3 cellular contexts compared by ENCODE assay signal in the genomic region with DNA sequence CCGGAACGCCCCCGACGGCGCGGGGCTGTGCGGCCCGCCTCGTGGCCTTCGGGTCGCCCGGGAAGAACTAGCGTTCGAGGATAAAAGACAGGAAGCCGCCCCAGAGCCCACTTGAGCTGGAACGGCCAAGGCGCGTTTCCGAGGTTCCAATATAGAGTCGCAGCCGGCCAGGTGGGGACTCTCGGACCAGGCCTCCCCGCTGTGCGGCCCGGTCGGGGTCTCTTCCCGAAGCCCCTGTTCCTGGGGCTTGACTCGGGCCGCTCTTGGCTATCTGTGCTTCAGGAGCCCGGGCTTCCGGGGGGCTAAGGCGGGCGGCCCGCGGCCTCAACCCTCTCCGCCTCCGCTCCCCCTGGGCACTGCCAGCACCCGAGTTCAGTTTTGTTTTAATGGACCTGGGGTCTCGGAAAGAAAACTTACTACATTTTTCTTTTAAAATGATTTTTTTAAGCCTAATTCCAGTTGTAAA.
TF ChIP-seq lines count a peak whose summit lies in the region.

No MANE protein-coding gene starts in this region.

TF ChIP-seq in A549, 52 proteins besides CTCF, POLR2A, EP300 and RAD21 (continued from another document):
- TF ChIP-seq, protein P1, sequence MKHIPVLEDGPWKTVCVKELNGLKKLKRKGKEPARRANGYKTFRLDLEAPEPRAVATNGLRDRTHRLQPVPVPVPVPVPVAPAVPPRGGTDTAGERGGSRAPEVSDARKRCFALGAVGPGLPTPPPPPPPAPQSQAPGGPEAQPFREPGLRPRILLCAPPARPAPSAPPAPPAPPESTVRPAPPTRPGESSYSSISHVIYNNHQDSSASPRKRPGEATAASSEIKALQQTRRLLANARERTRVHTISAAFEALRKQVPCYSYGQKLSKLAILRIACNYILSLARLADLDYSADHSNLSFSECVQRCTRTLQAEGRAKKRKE (CRISPR knock-in tag; IDR thresholded peaks at IDR 0.05; ENCODE audit: low read depth): no peak
- TF ChIP-seq, protein P2, sequence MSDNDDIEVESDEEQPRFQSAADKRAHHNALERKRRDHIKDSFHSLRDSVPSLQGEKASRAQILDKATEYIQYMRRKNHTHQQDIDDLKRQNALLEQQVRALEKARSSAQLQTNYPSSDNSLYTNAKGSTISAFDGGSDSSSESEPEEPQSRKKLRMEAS (IDR thresholded peaks at IDR 0.05): peak; percentile 64; the same call in 1 of the 2 replicates
- peak; percentile 3; the same call in 1 of the 3 replicates for TF ChIP-seq SMC3 (IDR thresholded peaks at IDR 0.05)

TF ChIP-seq in HEK293, 187 proteins besides CTCF, POLR2A, EP300 and RAD21 (continued from another document):
- TF ChIP-seq, protein P3, sequence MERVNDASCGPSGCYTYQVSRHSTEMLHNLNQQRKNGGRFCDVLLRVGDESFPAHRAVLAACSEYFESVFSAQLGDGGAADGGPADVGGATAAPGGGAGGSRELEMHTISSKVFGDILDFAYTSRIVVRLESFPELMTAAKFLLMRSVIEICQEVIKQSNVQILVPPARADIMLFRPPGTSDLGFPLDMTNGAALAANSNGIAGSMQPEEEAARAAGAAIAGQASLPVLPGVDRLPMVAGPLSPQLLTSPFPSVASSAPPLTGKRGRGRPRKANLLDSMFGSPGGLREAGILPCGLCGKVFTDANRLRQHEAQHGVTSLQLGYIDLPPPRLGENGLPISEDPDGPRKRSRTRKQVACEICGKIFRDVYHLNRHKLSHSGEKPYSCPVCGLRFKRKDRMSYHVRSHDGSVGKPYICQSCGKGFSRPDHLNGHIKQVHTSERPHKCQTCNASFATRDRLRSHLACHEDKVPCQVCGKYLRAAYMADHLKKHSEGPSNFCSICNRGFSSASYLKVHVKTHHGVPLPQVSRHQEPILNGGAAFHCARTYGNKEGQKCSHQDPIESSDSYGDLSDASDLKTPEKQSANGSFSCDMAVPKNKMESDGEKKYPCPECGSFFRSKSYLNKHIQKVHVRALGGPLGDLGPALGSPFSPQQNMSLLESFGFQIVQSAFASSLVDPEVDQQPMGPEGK (tag by site-specific recombination; IDR thresholded peaks at IDR 0.05): 0 out of 2 replicates have a peak, but pooled peaks have one; percentile 6
- 0 out of 2 replicates have a peak, but pooled peaks have one; percentile 37 for TF ChIP-seq ZNF335 (tag by site-specific recombination; conservative IDR thresholded peaks at IDR 0.05)

TF ChIP-seq in K562, 482 proteins besides CTCF, POLR2A, EP300 and RAD21 (continued from another document and continues in another):
- TF ChIP-seq, protein P4, sequence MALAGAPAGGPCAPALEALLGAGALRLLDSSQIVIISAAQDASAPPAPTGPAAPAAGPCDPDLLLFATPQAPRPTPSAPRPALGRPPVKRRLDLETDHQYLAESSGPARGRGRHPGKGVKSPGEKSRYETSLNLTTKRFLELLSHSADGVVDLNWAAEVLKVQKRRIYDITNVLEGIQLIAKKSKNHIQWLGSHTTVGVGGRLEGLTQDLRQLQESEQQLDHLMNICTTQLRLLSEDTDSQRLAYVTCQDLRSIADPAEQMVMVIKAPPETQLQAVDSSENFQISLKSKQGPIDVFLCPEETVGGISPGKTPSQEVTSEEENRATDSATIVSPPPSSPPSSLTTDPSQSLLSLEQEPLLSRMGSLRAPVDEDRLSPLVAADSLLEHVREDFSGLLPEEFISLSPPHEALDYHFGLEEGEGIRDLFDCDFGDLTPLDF (CRISPR knock-in tag; IDR thresholded peaks at IDR 0.05): peak; percentile 81
- TF ChIP-seq, protein P5, sequence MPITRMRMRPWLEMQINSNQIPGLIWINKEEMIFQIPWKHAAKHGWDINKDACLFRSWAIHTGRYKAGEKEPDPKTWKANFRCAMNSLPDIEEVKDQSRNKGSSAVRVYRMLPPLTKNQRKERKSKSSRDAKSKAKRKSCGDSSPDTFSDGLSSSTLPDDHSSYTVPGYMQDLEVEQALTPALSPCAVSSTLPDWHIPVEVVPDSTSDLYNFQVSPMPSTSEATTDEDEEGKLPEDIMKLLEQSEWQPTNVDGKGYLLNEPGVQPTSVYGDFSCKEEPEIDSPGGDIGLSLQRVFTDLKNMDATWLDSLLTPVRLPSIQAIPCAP (CRISPR knock-in tag; IDR thresholded peaks at IDR 0.05; ENCODE audit: borderline replicate concordance): no peak
- TF ChIP-seq NFIC (IDR thresholded peaks at IDR 0.05) (peak; percentile 41; the same call in 1 of the 2 replicates), ZNF384 (IDR thresholded peaks at IDR 0.05; ENCODE audit: low read depth, low read length) (no peak), TRIM28 (IDR thresholded peaks at IDR 0.05) (no peak), PTBP1 (IDR thresholded peaks at IDR 0.05; ENCODE audit: low read depth, low read length) (no peak), ZNF274 (IDR thresholded peaks at IDR 0.05; ENCODE audit: borderline replicate concordance, low read depth, low read length) (no peak), STAT5A (IDR thresholded peaks at IDR 0.05; ENCODE audit: borderline replicate concordance, low read length) (no peak), TAF7 (tag; IDR thresholded peaks at IDR 0.05) (no peak), SP2 (IDR thresholded peaks at IDR 0.05; ENCODE audit: extremely low read depth, low read depth, low read length, poor library complexity, severe bottlenecking) (no peak), CBFA2T2 (conservative IDR thresholded peaks at IDR 0.05) (no peak), SRSF3 (IDR thresholded peaks at IDR 0.05; ENCODE audit: insufficient read depth, low read length) (no peak), MAFF (IDR thresholded peaks at IDR 0.05; ENCODE audit: low read length) (no peak), ZNF444 (CRISPR knock-in tag; IDR thresholded peaks at IDR 0.05) (0 out of 2 replicates have a peak, but pooled peaks have one; percentile 1), CBX3 (IDR thresholded peaks at IDR 0.05; ENCODE audit: borderline replicate concordance in 1 of 2, low read length in 2 of 2) (no peak), ZNF134 (CRISPR knock-in tag; conservative IDR thresholded peaks at IDR 0.05) (no peak), FOXJ2 (tag; IDR thresholded peaks at IDR 0.05) (no peak), HDAC8 (tag; IDR thresholded peaks at IDR 0.05) (no peak), FOXA3 (CRISPR knock-in tag; conservative IDR thresholded peaks at IDR 0.05 in 1 of 2, IDR thresholded peaks at IDR 0.05 in 1 of 2) (no peak), NR4A1 (CRISPR knock-in tag; IDR thresholded peaks at IDR 0.05) (no peak), NR4A1 (tag; IDR thresholded peaks at IDR 0.05) (no peak), RBM17 (IDR thresholded peaks at IDR 0.05; ENCODE audit: borderline replicate concordance, low read depth, low read length) (no peak), ZNF253 (CRISPR knock-in tag; conservative IDR thresholded peaks at IDR 0.05) (no peak), KLF1 (tag; IDR thresholded peaks at IDR 0.05) (no peak), PHTF2 (CRISPR knock-in tag; IDR thresholded peaks at IDR 0.05) (no peak), CBX8 (IDR thresholded peaks at IDR 0.05; ENCODE audit: borderline replicate concordance, extremely low read depth, low read depth, low read length, poor library complexity, severe bottlenecking) (no peak), ZBTB17 (CRISPR knock-in tag; IDR thresholded peaks at IDR 0.05) (no peak), ELF1 (tag; IDR thresholded peaks at IDR 0.05) (no peak)
- TF ChIP-seq, protein P6, sequence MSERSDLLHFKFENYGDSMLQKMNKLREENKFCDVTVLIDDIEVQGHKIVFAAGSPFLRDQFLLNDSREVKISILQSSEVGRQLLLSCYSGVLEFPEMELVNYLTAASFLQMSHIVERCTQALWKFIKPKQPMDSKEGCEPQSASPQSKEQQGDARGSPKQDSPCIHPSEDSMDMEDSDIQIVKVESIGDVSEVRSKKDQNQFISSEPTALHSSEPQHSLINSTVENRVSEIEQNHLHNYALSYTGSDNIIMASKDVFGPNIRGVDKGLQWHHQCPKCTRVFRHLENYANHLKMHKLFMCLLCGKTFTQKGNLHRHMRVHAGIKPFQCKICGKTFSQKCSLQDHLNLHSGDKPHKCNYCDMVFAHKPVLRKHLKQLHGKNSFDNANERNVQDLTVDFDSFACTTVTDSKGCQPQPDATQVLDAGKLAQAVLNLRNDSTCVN (CRISPR knock-in tag; IDR thresholded peaks at IDR 0.05): no peak
- TF ChIP-seq, protein P7, sequence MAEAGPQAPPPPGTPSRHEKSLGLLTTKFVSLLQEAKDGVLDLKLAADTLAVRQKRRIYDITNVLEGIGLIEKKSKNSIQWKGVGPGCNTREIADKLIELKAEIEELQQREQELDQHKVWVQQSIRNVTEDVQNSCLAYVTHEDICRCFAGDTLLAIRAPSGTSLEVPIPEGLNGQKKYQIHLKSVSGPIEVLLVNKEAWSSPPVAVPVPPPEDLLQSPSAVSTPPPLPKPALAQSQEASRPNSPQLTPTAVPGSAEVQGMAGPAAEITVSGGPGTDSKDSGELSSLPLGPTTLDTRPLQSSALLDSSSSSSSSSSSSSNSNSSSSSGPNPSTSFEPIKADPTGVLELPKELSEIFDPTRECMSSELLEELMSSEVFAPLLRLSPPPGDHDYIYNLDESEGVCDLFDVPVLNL (CRISPR knock-in tag; IDR thresholded peaks at IDR 0.05; ENCODE audit: low read depth): no peak
- TF ChIP-seq, protein P8, sequence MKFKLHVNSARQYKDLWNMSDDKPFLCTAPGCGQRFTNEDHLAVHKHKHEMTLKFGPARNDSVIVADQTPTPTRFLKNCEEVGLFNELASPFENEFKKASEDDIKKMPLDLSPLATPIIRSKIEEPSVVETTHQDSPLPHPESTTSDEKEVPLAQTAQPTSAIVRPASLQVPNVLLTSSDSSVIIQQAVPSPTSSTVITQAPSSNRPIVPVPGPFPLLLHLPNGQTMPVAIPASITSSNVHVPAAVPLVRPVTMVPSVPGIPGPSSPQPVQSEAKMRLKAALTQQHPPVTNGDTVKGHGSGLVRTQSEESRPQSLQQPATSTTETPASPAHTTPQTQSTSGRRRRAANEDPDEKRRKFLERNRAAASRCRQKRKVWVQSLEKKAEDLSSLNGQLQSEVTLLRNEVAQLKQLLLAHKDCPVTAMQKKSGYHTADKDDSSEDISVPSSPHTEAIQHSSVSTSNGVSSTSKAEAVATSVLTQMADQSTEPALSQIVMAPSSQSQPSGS (CRISPR knock-in tag; IDR thresholded peaks at IDR 0.05): no peak
- TF ChIP-seq, protein P9, sequence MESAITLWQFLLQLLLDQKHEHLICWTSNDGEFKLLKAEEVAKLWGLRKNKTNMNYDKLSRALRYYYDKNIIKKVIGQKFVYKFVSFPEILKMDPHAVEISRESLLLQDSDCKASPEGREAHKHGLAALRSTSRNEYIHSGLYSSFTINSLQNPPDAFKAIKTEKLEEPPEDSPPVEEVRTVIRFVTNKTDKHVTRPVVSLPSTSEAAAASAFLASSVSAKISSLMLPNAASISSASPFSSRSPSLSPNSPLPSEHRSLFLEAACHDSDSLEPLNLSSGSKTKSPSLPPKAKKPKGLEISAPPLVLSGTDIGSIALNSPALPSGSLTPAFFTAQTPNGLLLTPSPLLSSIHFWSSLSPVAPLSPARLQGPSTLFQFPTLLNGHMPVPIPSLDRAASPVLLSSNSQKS (CRISPR knock-in tag; IDR thresholded peaks at IDR 0.05): no peak
- TF ChIP-seq, protein P10, sequence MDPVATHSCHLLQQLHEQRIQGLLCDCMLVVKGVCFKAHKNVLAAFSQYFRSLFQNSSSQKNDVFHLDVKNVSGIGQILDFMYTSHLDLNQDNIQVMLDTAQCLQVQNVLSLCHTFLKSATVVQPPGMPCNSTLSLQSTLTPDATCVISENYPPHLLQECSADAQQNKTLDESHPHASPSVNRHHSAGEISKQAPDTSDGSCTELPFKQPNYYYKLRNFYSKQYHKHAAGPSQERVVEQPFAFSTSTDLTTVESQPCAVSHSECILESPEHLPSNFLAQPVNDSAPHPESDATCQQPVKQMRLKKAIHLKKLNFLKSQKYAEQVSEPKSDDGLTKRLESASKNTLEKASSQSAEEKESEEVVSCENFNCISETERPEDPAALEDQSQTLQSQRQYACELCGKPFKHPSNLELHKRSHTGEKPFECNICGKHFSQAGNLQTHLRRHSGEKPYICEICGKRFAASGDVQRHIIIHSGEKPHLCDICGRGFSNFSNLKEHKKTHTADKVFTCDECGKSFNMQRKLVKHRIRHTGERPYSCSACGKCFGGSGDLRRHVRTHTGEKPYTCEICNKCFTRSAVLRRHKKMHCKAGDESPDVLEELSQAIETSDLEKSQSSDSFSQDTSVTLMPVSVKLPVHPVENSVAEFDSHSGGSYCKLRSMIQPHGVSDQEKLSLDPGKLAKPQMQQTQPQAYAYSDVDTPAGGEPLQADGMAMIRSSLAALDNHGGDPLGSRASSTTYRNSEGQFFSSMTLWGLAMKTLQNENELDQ (CRISPR knock-in tag; IDR thresholded peaks at IDR 0.05; ENCODE audit: borderline replicate concordance): no peak
- TF ChIP-seq, protein P11, sequence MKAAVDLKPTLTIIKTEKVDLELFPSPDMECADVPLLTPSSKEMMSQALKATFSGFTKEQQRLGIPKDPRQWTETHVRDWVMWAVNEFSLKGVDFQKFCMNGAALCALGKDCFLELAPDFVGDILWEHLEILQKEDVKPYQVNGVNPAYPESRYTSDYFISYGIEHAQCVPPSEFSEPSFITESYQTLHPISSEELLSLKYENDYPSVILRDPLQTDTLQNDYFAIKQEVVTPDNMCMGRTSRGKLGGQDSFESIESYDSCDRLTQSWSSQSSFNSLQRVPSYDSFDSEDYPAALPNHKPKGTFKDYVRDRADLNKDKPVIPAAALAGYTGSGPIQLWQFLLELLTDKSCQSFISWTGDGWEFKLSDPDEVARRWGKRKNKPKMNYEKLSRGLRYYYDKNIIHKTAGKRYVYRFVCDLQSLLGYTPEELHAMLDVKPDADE (conservative IDR thresholded peaks at IDR 0.05; ENCODE audit: control insufficient read depth, low read depth, low read length): no peak
- TF ChIP-seq, protein P12, sequence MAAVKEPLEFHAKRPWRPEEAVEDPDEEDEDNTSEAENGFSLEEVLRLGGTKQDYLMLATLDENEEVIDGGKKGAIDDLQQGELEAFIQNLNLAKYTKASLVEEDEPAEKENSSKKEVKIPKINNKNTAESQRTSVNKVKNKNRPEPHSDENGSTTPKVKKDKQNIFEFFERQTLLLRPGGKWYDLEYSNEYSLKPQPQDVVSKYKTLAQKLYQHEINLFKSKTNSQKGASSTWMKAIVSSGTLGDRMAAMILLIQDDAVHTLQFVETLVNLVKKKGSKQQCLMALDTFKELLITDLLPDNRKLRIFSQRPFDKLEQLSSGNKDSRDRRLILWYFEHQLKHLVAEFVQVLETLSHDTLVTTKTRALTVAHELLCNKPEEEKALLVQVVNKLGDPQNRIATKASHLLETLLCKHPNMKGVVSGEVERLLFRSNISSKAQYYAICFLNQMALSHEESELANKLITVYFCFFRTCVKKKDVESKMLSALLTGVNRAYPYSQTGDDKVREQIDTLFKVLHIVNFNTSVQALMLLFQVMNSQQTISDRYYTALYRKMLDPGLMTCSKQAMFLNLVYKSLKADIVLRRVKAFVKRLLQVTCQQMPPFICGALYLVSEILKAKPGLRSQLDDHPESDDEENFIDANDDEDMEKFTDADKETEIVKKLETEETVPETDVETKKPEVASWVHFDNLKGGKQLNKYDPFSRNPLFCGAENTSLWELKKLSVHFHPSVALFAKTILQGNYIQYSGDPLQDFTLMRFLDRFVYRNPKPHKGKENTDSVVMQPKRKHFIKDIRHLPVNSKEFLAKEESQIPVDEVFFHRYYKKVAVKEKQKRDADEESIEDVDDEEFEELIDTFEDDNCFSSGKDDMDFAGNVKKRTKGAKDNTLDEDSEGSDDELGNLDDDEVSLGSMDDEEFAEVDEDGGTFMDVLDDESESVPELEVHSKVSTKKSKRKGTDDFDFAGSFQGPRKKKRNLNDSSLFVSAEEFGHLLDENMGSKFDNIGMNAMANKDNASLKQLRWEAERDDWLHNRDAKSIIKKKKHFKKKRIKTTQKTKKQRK (IDR thresholded peaks at IDR 0.05; ENCODE audit: borderline replicate concordance, low read depth, low read length): no peak
